Comparison of ENCODE assay signal across 9 cellular contexts in the genomic region with DNA sequence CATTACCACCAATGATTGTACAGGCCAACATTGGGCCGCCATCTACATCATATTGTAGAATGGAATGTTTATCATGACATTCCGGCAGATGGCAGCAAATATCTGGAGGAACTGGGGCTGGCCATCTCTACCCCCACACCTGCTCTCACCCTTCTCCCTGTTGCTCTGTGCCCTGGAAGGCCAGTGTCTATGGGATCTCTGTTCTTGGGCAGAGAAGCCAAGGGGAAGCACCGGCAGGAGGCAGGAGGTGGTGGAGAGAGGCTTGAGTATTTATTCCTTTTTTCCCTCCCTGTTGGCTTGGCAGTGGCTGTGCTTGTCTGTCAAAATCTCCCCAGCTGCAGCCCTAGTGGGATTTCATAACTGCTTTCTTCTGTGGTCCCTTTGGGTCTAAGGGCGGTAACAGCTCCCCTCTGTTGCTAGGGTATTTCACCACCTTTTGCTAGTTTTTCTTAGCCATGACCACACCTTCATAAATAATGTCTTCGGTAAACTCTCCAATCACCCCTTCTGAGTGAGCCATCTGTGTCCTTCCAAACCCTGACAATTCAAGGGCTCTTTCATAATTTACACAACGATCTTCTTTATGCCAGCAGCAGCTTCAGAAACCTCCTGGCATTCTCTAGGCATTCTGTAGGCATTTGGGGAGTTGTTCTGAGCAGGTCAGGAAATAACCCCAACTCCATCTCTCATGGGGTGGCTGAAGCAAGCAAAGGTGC.
DNase-seq lines count a peak whose midpoint lies in the region; ATAC-seq and TF ChIP-seq lines count a peak whose summit lies in the region.
"Had no signal": no experiment of that assay in that cellular context is flagged by ENCODE, and none has a peak within 500 bp of the region (broad histone marks: within the 10 kb centered on the region; RNA-seq: fewer than 3 reads in every experiment).

No MANE protein-coding gene starts in this region.

- DNase-seq in NCI-H2171 treated with DMSO at 0.1 percent for 48 hours (lab: John Stamatoyannopoulos, UW) (peak; percentile 3), NCI-H2171 (lab: John Stamatoyannopoulos, UW) (no peak), NCI-H146 (lab: John Stamatoyannopoulos, UW) (peak; percentile 76), T47D (ENCODE audit: low read depth in 1 of 2, low spot score in 1 of 2) (peak; percentile 26 to 54), smooth muscle cell (lab: John Stamatoyannopoulos, UW; ENCODE audit: unreplicated experiment) (no peak), HFFc6 (no peak)
- DNase-seq in naive thymus-derived CD8-positive, alpha-beta T cell, result no peak
- DNase-seq: pancreas had no signal

- no peaks in the 10 kb centered on the region for H3K36me3 ChIP-seq in smooth muscle cell (ENCODE audit: low read depth)
- H3K36me3 ChIP-seq: pancreas had no signal

- H3F3A ChIP-seq in smooth muscle cell (ENCODE audit: low read depth), result no peaks in the 10 kb centered on the region

- no peak overlapping the region for H2AFZ ChIP-seq in smooth muscle cell (ENCODE audit: low read depth)

- H3K4me1 Mint-ChIP-seq in HFFc6 (ENCODE audit: low read depth), result peaks cover 14% of the 10 kb centered on the region
- H3K4me1 Mint-ChIP-seq in naive thymus-derived CD8-positive, alpha-beta T cell, result no peaks in the 10 kb centered on the region

- peaks cover 54% of the 10 kb centered on the region for H3K27me3 Mint-ChIP-seq in HFFc6 (ENCODE audit: insufficient read depth)
- peaks cover 5 to 44% (median 22%) of the 10 kb centered on the region in 5 donors for H3K27me3 Mint-ChIP-seq in naive thymus-derived CD8-positive, alpha-beta T cell

- WGBS in smooth muscle cell (ENCODE audit: low lambda C conversion rate), result 80% methylated on average over 6 of the region's 6 CpGs

- no peaks in the 10 kb centered on the region for H4K20me1 ChIP-seq in smooth muscle cell (ENCODE audit: low read depth)

- H3K36me3 Mint-ChIP-seq in HFFc6 (ENCODE audit: low read depth), result no peaks in the 10 kb centered on the region
- peaks cover 0 to 3% (median under 1%) of the 10 kb centered on the region in 3 donors for H3K36me3 Mint-ChIP-seq in naive thymus-derived CD8-positive, alpha-beta T cell

- peaks cover 3% of the 10 kb centered on the region for H3K4me1 ChIP-seq in smooth muscle cell (ENCODE audit: low read depth)
- H3K4me1 ChIP-seq: pancreas had no signal

- no peak for ATAC-seq in HG03045 (IDR thresholded peaks at IDR 0.05; ENCODE audit: unreplicated experiment)
- ATAC-seq in naive thymus-derived CD8-positive, alpha-beta T cell, result no peak
- ATAC-seq: pancreas had no signal

- H3K27ac Mint-ChIP-seq in HFFc6, result no peak overlapping the region
- no peak overlapping the region for H3K27ac Mint-ChIP-seq in naive thymus-derived CD8-positive, alpha-beta T cell

- POLR2A ChIA-PET in naive thymus-derived CD8-positive, alpha-beta T cell (lab: Charles Lee), result no interaction called here

- TF ChIP-seq CTCF in smooth muscle cell (IDR thresholded peaks at IDR 0.05; ENCODE audit: borderline replicate concordance, insufficient read depth, poor library complexity, severe bottlenecking), result peak; percentile 19
- TF ChIP-seq CTCF in HFFc6 (IDR thresholded peaks at IDR 0.05), result no peak

- no peak overlapping the region for H3K4me3 ChIP-seq in smooth muscle cell
- H3K4me3 ChIP-seq: pancreas had no signal

- no peaks in the 10 kb centered on the region for H3K27me3 ChIP-seq in smooth muscle cell (ENCODE audit: low read depth)
- H3K27me3 ChIP-seq: pancreas had no signal

- H3K9ac ChIP-seq in smooth muscle cell (ENCODE audit: low read depth), result no peak overlapping the region

- H3K4me3 Mint-ChIP-seq in HFFc6, result no peak overlapping the region
- no peak overlapping the region for H3K4me3 Mint-ChIP-seq in naive thymus-derived CD8-positive, alpha-beta T cell

- H3K4me2 ChIP-seq in smooth muscle cell, result no peak overlapping the region

- H3K9me3 ChIP-seq in smooth muscle cell (replicated peaks; ENCODE audit: low read depth), result no peaks in the 10 kb centered on the region
- H3K9me3 ChIP-seq: pancreas had no signal

- H3K9me3 Mint-ChIP-seq in HFFc6, result peaks cover 4% of the 10 kb centered on the region
- H3K9me3 Mint-ChIP-seq in naive thymus-derived CD8-positive, alpha-beta T cell, result peaks cover 0 to 9% (median 2%) of the 10 kb centered on the region in 9 donors

- H3K79me2 ChIP-seq in smooth muscle cell (ENCODE audit: low read depth), result no peaks in the 10 kb centered on the region

- in situ Hi-C loops in T47D (cut with HindIII; ENCODE audit: low pct_unique_long_range_greater_than_20kb, low sequenced_read_pairs), result no loop called here

- H3K27ac ChIP-seq in smooth muscle cell (ENCODE audit: low read depth), result no peak overlapping the region
- H3K27ac ChIP-seq: pancreas had no signal

Comparison
In these comparisons a context has a peak if more than half of its experiments do, and no peak if none do; other contexts are left out.
1. DNase-seq: peak in NCI-H2171 treated with DMSO at 0.1 percent for 48 hours (single experiment), NCI-H146 (single experiment) and T47D (2 of 2); none in NCI-H2171 (single experiment), smooth muscle cell (single experiment), HFFc6 (single experiment) and naive thymus-derived CD8-positive, alpha-beta T cell (0 of 10).